Comparison of ENCODE assay signal across 14 cellular contexts in the genomic region with DNA sequence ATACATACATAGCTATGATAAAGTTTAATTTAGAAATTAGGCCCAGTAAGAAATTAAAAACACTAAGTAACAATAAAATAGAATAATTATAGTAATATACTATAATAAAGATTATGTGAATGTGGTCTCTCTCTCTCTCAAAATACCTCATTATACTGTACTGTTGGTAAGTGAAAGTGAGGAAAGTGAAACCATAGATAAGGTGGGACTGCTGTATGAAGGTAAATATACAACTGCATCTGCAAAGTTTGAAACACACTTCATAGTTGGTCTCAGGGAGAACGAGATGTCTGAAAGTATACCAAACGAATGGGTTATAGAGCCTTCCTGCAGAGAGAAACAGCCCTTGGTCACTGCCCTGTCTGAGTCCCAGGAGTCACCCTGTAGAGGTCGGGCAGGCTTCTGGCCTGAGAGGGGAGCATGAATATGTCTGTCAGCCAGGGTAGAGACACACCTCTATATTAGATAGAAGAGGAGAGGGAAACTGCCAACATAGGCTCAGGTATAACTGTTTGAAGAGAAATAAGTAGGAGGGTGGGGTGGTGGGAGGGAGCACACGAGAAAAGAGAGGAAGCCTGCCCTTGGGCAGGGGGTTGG.
"Had no signal": no experiment of that assay in that cellular context is flagged by ENCODE, and none has a peak within 500 bp of the region (broad histone marks: within the 10 kb centered on the region; RNA-seq: fewer than 3 reads in every experiment).

No MANE protein-coding gene starts in this region.

- H3K27me3 ChIP-seq: colonic mucosa, hepatocyte, ovary had no signal

- H3K27me3 Mint-ChIP-seq: stimulated activated naive CD8-positive, alpha-beta T cell treated with anti-CD3 and anti-CD28 coated beads, Interleukin-15, Interleukin-2, amounts not matched to agents 100 ng/mL and 50 ng/mL, for 24 hours had no signal

- H3K27ac ChIP-seq: colonic mucosa, hepatocyte, ovary, thoracic aorta had no signal

- H3K27ac Mint-ChIP-seq: stimulated activated naive CD8-positive, alpha-beta T cell treated with anti-CD3 and anti-CD28 coated beads, Interleukin-15, Interleukin-2, amounts not matched to agents 100 ng/mL and 50 ng/mL, for 24 hours; T-helper 1 cell treated with Interleukin-12 subunit alpha and Interleukin-12 subunit beta and Interleukin-4 antibody, amounts not matched to agents 30 μg/mL and 1 μg/mL, for 36 hours; WTC11 had no signal

- H3K4me3 ChIP-seq: colonic mucosa, hepatocyte, lung, ovary, thoracic aorta had no signal

- H3K9me3 Mint-ChIP-seq: stimulated activated naive CD8-positive, alpha-beta T cell treated with anti-CD3 and anti-CD28 coated beads, Interleukin-15, Interleukin-2, amounts not matched to agents 100 ng/mL and 50 ng/mL, for 24 hours; T-helper 1 cell treated with Interleukin-12 subunit alpha and Interleukin-12 subunit beta and Interleukin-4 antibody, amounts not matched to agents 30 μg/mL and 1 μg/mL, for 36 hours; WTC11 had no signal

- H3K4me1 ChIP-seq: colonic mucosa had no signal

- ATAC-seq: WTC11 had no signal

- H3K9me3 ChIP-seq: colonic mucosa, ovary, SK-N-SH, thoracic aorta had no signal

- H3K36me3 ChIP-seq: colonic mucosa, ovary, thoracic aorta had no signal

- H3K36me3 Mint-ChIP-seq: WTC11 had no signal

- DNase-seq: activated CD4-positive, alpha-beta T cell treated with anti-CD3 and anti-CD28 coated beads for 48 hours; activated effector memory CD4-positive, alpha-beta T cell treated with Interleukin-2 at 50 U/mL for 16 hours; activated T-cell treated with anti-CD3 and anti-CD28 coated beads for 4 hours; colonic mucosa; ovary; SK-N-SH; stimulated activated CD4-positive, alpha-beta T cell treated with anti-CD3 and anti-CD28 coated beads, Interleukin-15, amount 100 ng/mL, for 24 hours; stimulated activated CD4-positive, alpha-beta T cell treated with anti-CD3 and anti-CD28 coated beads, Interleukin-4, amount 100 ng/mL, for 24 hours had no signal

- H3K4me3 Mint-ChIP-seq: stimulated activated naive CD8-positive, alpha-beta T cell treated with anti-CD3 and anti-CD28 coated beads, Interleukin-15, Interleukin-2, amounts not matched to agents 100 ng/mL and 50 ng/mL, for 24 hours; T-helper 1 cell treated with Interleukin-12 subunit alpha and Interleukin-12 subunit beta and Interleukin-4 antibody, amounts not matched to agents 30 μg/mL and 1 μg/mL, for 36 hours; WTC11 had no signal
